In genomic region chr1:25247024-25247828, GRCh38 we compare ENCODE assay signal across 8 cellular contexts. TPM values are rescaled to one million over a fixed set of nuclear protein-coding genes. Genes with fewer than 3 reads are reported as not detected.
A peak's percentile ranks its signal among the peaks of the same experiment; 100 is the strongest.
DNase-seq lines count a peak whose midpoint lies in the region; ATAC-seq, FAIRE-seq and TF ChIP-seq lines count a peak whose summit lies in the region.

Gene RSRP1, minus strand, starts transcription at chr1:25247454. Its CDS starts 491 bp downstream, at chr1:25246963.

- H3K9ac ChIP-seq in keratinocyte (ENCODE audit: control insufficient read depth, extremely low read depth, insufficient read depth, low read length): peak within 1 kb of the TSS; percentile 97

- H3K79me2 ChIP-seq in keratinocyte (ENCODE audit: control insufficient read depth, insufficient read depth, low read length): peaks cover 32% of the 10 kb centered on the region

- H3K9me3 ChIP-seq in keratinocyte (ENCODE audit: control insufficient read depth, low read depth, low read length): no peaks in the 10 kb centered on the region

- ATAC-seq in GM19025 (IDR thresholded peaks at IDR 0.05; ENCODE audit: low read depth, unreplicated experiment) (peak; percentile 77), HG03342 (IDR thresholded peaks at IDR 0.05; ENCODE audit: unreplicated experiment) (peak; percentile 80)

- no peaks in the 10 kb centered on the region for H3K9me1 ChIP-seq in keratinocyte (ENCODE audit: control insufficient read depth, extremely low read depth, insufficient read depth, low read length)

- H3K4me2 ChIP-seq in keratinocyte (ENCODE audit: control insufficient read depth, extremely low read depth, insufficient read depth, low read depth, low read length): peak within 1 kb of the TSS; percentile 95

- H3K4me3 ChIP-seq in AG09309 (ENCODE audit: control insufficient read depth, low read depth, low read length) (peak within 1 kb of the TSS; percentile 89), keratinocyte (ENCODE audit: control insufficient read depth in 2 of 3, extremely low read depth in 1 of 3, insufficient read depth in 2 of 3, low read depth in 1 of 3, low read length in 3 of 3) (peak within 1 kb of the TSS; percentile 77 to 100 (median 97))

- peaks cover 14 to 26% of the 10 kb centered on the region in 2 experiments for H3K36me3 ChIP-seq in keratinocyte (ENCODE audit: control insufficient read depth in 2 of 2, extremely low read depth in 1 of 2, insufficient read depth in 2 of 2, low read length in 2 of 2)

- no peak for FAIRE-seq in keratinocyte (lab: Jason Lieb, UNC)

- peaks cover 14% of the 10 kb centered on the region for H3K4me1 ChIP-seq in keratinocyte (ENCODE audit: control insufficient read depth, extremely low read depth, insufficient read depth, low read length)

- H3K27me3 ChIP-seq in keratinocyte (ENCODE audit: control insufficient read depth, extremely low read depth, insufficient read depth, low read length): no peaks in the 10 kb centered on the region

- DNase-seq in AG09309 (ENCODE audit: low read depth) (peak; percentile 90), NCI-H446 treated with DMSO at 0.1 percent for 48 hours (lab: John Stamatoyannopoulos, UW) (peak; percentile 97), cerebellar nuclear complex (lab: John Stamatoyannopoulos, UW) (peak; percentile 80 to 98), keratinocyte (ENCODE audit: low read depth, low spot score) (peak; percentile 95)
- DNase-seq in activated CD4-positive, CD25-positive, alpha-beta regulatory T cell treated with anti-CD3 and anti-CD28 coated beads, Interleukin-2, amount 50 U/mL, for 72 hours: peak; percentile 99
- peak; percentile 99 to 100 for DNase-seq in stimulated activated CD4-positive, alpha-beta T cell treated with anti-CD3 and anti-CD28 coated beads, Interleukin-15, amount 100 ng/mL, for 1 hour (ENCODE audit: low read depth in 1 of 2, low spot score in 1 of 2)

- dilution Hi-C loops in keratinocyte (cut with MboI; ENCODE audit: extremely low pct_ligation_motif_present, low sequenced_read_pairs): no loop called here

- H3K27ac ChIP-seq in keratinocyte (ENCODE audit: control insufficient read depth, insufficient read depth, low read length): peak within 1 kb of the TSS; percentile 93

- TF ChIP-seq CTCF in AG09309 (IDR thresholded peaks at IDR 0.05; ENCODE audit: control insufficient read depth, insufficient read depth, low read depth, low read length, missing control alignments) (no peak), keratinocyte (optimal IDR thresholded peaks at IDR 0.05 in 1 of 3, IDR thresholded peaks at IDR 0.05 in 1 of 3, conservative IDR thresholded peaks at IDR 0.05 in 1 of 3; ENCODE audit: extremely low read depth in 1 of 3, insufficient read depth in 2 of 3, low read length in 3 of 3) (no peak)

- peaks cover 12% of the 10 kb centered on the region for H4K20me1 ChIP-seq in keratinocyte (ENCODE audit: control insufficient read depth, extremely low read depth, insufficient read depth, low read length)

- peak within 1 kb of the TSS; percentile 91 for H2AFZ ChIP-seq in keratinocyte (ENCODE audit: control insufficient read depth, low read length)

RNA-seq across cellular contexts. Expression of gene RSRP1, which starts in this region (rescaled TPM):
- polyA plus RNA-seq in keratinocyte: 23.4 to 71.2 TPM (median 47.6 TPM) in 3 replicates
- 222 TPM for polyA plus RNA-seq in keratinocyte (2011; ENCODE audit: low read depth)
- 4.1 and 6.7 TPM in 2 replicates for polyA plus RNA-seq in keratinocyte (2011; cell fraction: cytosol; rRNA removed)
- polyA plus RNA-seq in keratinocyte (2011; cell fraction: nucleus; rRNA removed): 195 and 236 TPM in 2 replicates
- polyA plus RNA-seq in keratinocyte (2012; ENCODE audit: low replicate concordance): 16.6 and 73.3 TPM in 2 replicates
- 12.7 to 51.5 TPM (median 35.9 TPM) in 3 replicates for polyA minus RNA-seq in keratinocyte
- 12.3 TPM for polyA minus RNA-seq in keratinocyte (2011; cell fraction: cytosol; rRNA and poly(A)+ RNA removed)
- polyA minus RNA-seq in keratinocyte (2011; cell fraction: nucleus; rRNA and poly(A)+ RNA removed): 71.4 and 90.7 TPM in 2 replicates

Comparison
In these comparisons a context has a peak if more than half of its experiments do, and no peak if none do; other contexts are left out.
1. Peak in every context shown above with its lines: DNase-seq, ATAC-seq, H3K4me3 ChIP-seq and H3K27ac ChIP-seq.